Comparison of ENCODE assay signal across 9 cellular contexts in genomic region chr1:155961937-155962336, GRCh38. TPM values are rescaled to one million over a fixed set of nuclear protein-coding genes. Genes with fewer than 3 reads are reported as not detected.
DNase-seq lines count a peak whose midpoint lies in the region; FAIRE-seq and TF ChIP-seq lines count a peak whose summit lies in the region.
"Had no signal": no experiment of that assay in that cellular context is flagged by ENCODE, and none has a peak within 500 bp of the region (broad histone marks: within the 10 kb centered on the region; RNA-seq: fewer than 3 reads in every experiment).

No MANE protein-coding gene starts in this region.

- H3K9me3 ChIP-seq in endothelial cell of umbilical vein (replicated peaks; ENCODE audit: control insufficient read depth, insufficient read depth, low read length) (no peaks in the 10 kb centered on the region), neutrophil (no peaks in the 10 kb centered on the region), HAP-1 (no peaks in the 10 kb centered on the region)

- DNase-seq in GM12864 (ENCODE audit: low read depth): no peak
- peak; percentile 97 for DNase-seq in RWPE1 (ENCODE audit: low spot score)
- DNase-seq in endothelial cell of umbilical vein (ENCODE audit: low read depth, low spot score): peak; percentile 91
- DNase-seq in stimulated activated CD4-positive, alpha-beta T cell treated with anti-CD3 and anti-CD28 coated beads, Interleukin-15, amount 100 ng/mL, for 24 hours: no peak
- no peak for DNase-seq in SKM-1 treated with dmso at 0.1 percent for 144 hours (lab: John Stamatoyannopoulos, UW; ENCODE audit: unreplicated experiment)
- DNase-seq in NCI-H2081 (lab: John Stamatoyannopoulos, UW): no peak
- DNase-seq in HAP-1 (ENCODE audit: low spot score in 2 of 2): no peak

- peak; percentile 7 for TF ChIP-seq POLR2A in endothelial cell of umbilical vein (IDR thresholded peaks at IDR 0.05; ENCODE audit: low read depth, low read length)

- POLR2A ChIA-PET in RWPE1 (lab: Yijun Ruan, JAX; ENCODE audit: low non-redundant PET) (interaction anchor here (0.6 to 1.1 kb wide), 2 partner anchors 14 to 83 kb away, joined by 3 read pairs; no protein-coding TSS in a partner anchor), endothelial cell of umbilical vein (lab: Charles Lee) (interaction anchor here (0.6 to 1.3 kb wide), 3 partner anchors 15 to 23 kb away, joined by 4 to 9 read pairs (median 7); partner anchors contain the start of gene ARHGEF2)

- peak; percentile 60 for TF ChIP-seq CTCF in GM12864 (IDR thresholded peaks at IDR 0.05; ENCODE audit: low read depth, low read length, missing control alignments)
- peak; percentile 54 for TF ChIP-seq CTCF in RWPE1 (conservative IDR thresholded peaks at IDR 0.05; ENCODE audit: low read depth)
- TF ChIP-seq CTCF in endothelial cell of umbilical vein (IDR thresholded peaks at IDR 0.05; ENCODE audit: extremely low read depth in 1 of 2, insufficient read depth in 1 of 2, low read depth in 1 of 2, low read length in 2 of 2): peak; percentile 44 to 61
- peak; percentile 23 for TF ChIP-seq CTCF in neutrophil (IDR thresholded peaks at IDR 0.05)

- peaks cover 29% of the 10 kb centered on the region for H3K79me2 ChIP-seq in endothelial cell of umbilical vein (ENCODE audit: control insufficient read depth, insufficient read depth, low read length)

- no peak overlapping the region for H3K4me2 ChIP-seq in endothelial cell of umbilical vein (ENCODE audit: insufficient read depth, low read length)

- H2AFZ ChIP-seq in endothelial cell of umbilical vein (ENCODE audit: low read depth, low read length): no peak overlapping the region

- FAIRE-seq in endothelial cell of umbilical vein (lab: Jason Lieb, UNC): peak; percentile 96

- intact Hi-C loops in endothelial cell of umbilical vein (cut with micrococcal nuclease): loop anchor here (1.0 to 10.0 kb wide), 6 partner anchors 15 to 173 kb away; no protein-coding TSS in a partner anchor

- BruUV-seq in endothelial cell of umbilical vein (replicated peaks; lab: Mats Ljungman, UMichigan): no TSS peak

- H4K20me1 ChIP-seq in endothelial cell of umbilical vein (replicated peaks; ENCODE audit: control insufficient read depth, extremely low read depth, insufficient read depth, low read length): no peaks in the 10 kb centered on the region

- dilution Hi-C loops in endothelial cell of umbilical vein (cut with MboI; ENCODE audit: extremely low pct_ligation_motif_present, low sequenced_read_pairs): no loop called here

- H3K4me1 ChIP-seq in endothelial cell of umbilical vein (ENCODE audit: control insufficient read depth, extremely low read depth, insufficient read depth, low read length) (peaks cover 22% of the 10 kb centered on the region), neutrophil (ENCODE audit: control insufficient read depth in 1 of 2, insufficient read depth in 1 of 2, low read depth in 1 of 2, low read length in 1 of 2) (peaks cover 29 to 33% of the 10 kb centered on the region in 2 experiments), HAP-1 (no peaks in the 10 kb centered on the region)

- H3K27ac ChIP-seq in RWPE1 (peak overlapping the region; percentile 90), endothelial cell of umbilical vein (ENCODE audit: insufficient read depth, low read depth, low read length) (peak overlapping the region; percentile 86), neutrophil (peak overlapping the region; percentile 74)

- H3K4me3 ChIP-seq in GM12864 (ENCODE audit: low read depth, low read length) (no peak overlapping the region), endothelial cell of umbilical vein (replicated peaks in 1 of 3; ENCODE audit: insufficient read depth in 1 of 3, low read depth in 1 of 3, low read length in 3 of 3) (no peak overlapping the region), neutrophil (ENCODE audit: low read depth in 1 of 2, low read length in 1 of 2) (no peak overlapping the region), HAP-1 (no peak overlapping the region)

- CTCF ChIA-PET in RWPE1 (lab: Yijun Ruan, JAX): interaction anchor here (0.6 to 1.6 kb wide), 5 partner anchors 16 to 264 kb away, joined by 3 to 7 read pairs (median 4); partner anchors contain the start of gene ARHGEF2
- CTCF ChIA-PET in endothelial cell of umbilical vein (lab: Charles Lee): interaction anchor here (0.5 to 4.6 kb wide), 13 partner anchors 9 to 194 kb away, joined by 3 to 138 read pairs (median 5); partner anchors contain the start of genes ARHGEF2, KHDC4 and UBQLN4

- H3K36me3 ChIP-seq in endothelial cell of umbilical vein (ENCODE audit: control insufficient read depth in 2 of 2, extremely low read depth in 1 of 2, insufficient read depth in 2 of 2, low read length in 2 of 2) (peaks cover 39 to 62% of the 10 kb centered on the region in 2 experiments), neutrophil (peaks cover 99% of the 10 kb centered on the region), HAP-1 (replicated peaks) (peaks cover 72% of the 10 kb centered on the region)

- in situ Hi-C loops in HAP-1 (cut with MboI; ENCODE audit: low sequenced_read_pairs): no loop called here

- no peaks in the 10 kb centered on the region for H3K27me3 ChIP-seq in endothelial cell of umbilical vein (ENCODE audit: control insufficient read depth in 2 of 2, insufficient read depth in 2 of 2, low read length in 2 of 2)
- H3K27me3 ChIP-seq in neutrophil: no peaks in the 10 kb centered on the region
- no peaks in the 10 kb centered on the region for H3K27me3 ChIP-seq in HAP-1 (ENCODE audit: low read depth)

- H3K9me1 ChIP-seq in endothelial cell of umbilical vein (replicated peaks; ENCODE audit: control insufficient read depth, extremely low read depth, insufficient read depth, low read length): no peaks in the 10 kb centered on the region

- H3K9ac ChIP-seq in endothelial cell of umbilical vein (replicated peaks; ENCODE audit: extremely low read depth, insufficient read depth, low read length): peak overlapping the region; percentile 49

TF ChIP-seq in endothelial cell of umbilical vein, 7 proteins besides CTCF, POLR2A, EP300 and RAD21 (continues in another document):
- TF ChIP-seq MAX (IDR thresholded peaks at IDR 0.05; ENCODE audit: insufficient read depth, insufficient read length) (peak; percentile 48), GATA2 (IDR thresholded peaks at IDR 0.05; ENCODE audit: insufficient read depth, insufficient read length, low read depth, low read length) (no peak), POLR2AphosphoS5 (IDR thresholded peaks at IDR 0.05; ENCODE audit: insufficient read depth, low read depth, low read length) (peak; percentile 74), MYC (IDR thresholded peaks at IDR 0.05; ENCODE audit: low read depth, low read length) (no peak), EZH2 (IDR thresholded peaks at IDR 0.05; ENCODE audit: borderline replicate concordance, low read depth, low read length, severe bottlenecking) (no peak)

RNA-seq across cellular contexts. Expression of gene ARHGEF2, which starts 16.4 kb away (rescaled TPM):
- 110 and 118 TPM in 2 replicates for total RNA-seq in endothelial cell of umbilical vein
- polyA plus RNA-seq in endothelial cell of umbilical vein: 59.2 and 62.0 TPM in 2 replicates
- 67.4 and 113 TPM in 2 replicates for polyA plus RNA-seq in endothelial cell of umbilical vein (2011; cell fraction: cytosol; rRNA removed)
- 270 and 317 TPM in 2 replicates for polyA plus RNA-seq in endothelial cell of umbilical vein (2011; cell fraction: nucleus; rRNA removed)
- polyA plus RNA-seq in endothelial cell of umbilical vein (2012): 50.9 and 52.8 TPM in 2 replicates
- polyA minus RNA-seq in endothelial cell of umbilical vein: 81.5 and 92.0 TPM in 2 replicates
- polyA minus RNA-seq in endothelial cell of umbilical vein (2011; cell fraction: cytosol; rRNA and poly(A)+ RNA removed): 29.1 TPM
- polyA minus RNA-seq in endothelial cell of umbilical vein (2011; cell fraction: nucleus; rRNA and poly(A)+ RNA removed): 55.2 and 62.7 TPM in 2 replicates

RNA-seq across cellular contexts. Expression of gene RXFP4, which starts 20.5 kb away (rescaled TPM):
- not detected in 2 replicates for total RNA-seq in endothelial cell of umbilical vein
- polyA plus RNA-seq in endothelial cell of umbilical vein: not detected in 2 replicates
- polyA plus RNA-seq in endothelial cell of umbilical vein (2011; cell fraction: cytosol; rRNA removed): not detected in 2 replicates
- polyA plus RNA-seq in endothelial cell of umbilical vein (2011; cell fraction: nucleus; rRNA removed): not detected in 2 replicates
- not detected in 2 replicates for polyA plus RNA-seq in endothelial cell of umbilical vein (2012)
- polyA minus RNA-seq in endothelial cell of umbilical vein: not detected in 2 replicates
- not detected for polyA minus RNA-seq in endothelial cell of umbilical vein (2011; cell fraction: cytosol; rRNA and poly(A)+ RNA removed)
- 0.34 TPM in 1 of 2 replicates, not detected in the other for polyA minus RNA-seq in endothelial cell of umbilical vein (2011; cell fraction: nucleus; rRNA and poly(A)+ RNA removed)
- total RNA-seq: activated CD8-positive, alpha-beta memory T cell treated with anti-CD3 and anti-CD28 coated beads for 36 hours had no signal

RNA-seq across cellular contexts. Expression of gene KHDC4, which starts 27.7 kb away (rescaled TPM):
- 54.1 and 55.6 TPM in 2 replicates for total RNA-seq in endothelial cell of umbilical vein
- polyA plus RNA-seq in endothelial cell of umbilical vein: 47.9 and 48.6 TPM in 2 replicates
- polyA plus RNA-seq in endothelial cell of umbilical vein (2011; cell fraction: cytosol; rRNA removed): 22.4 and 25.5 TPM in 2 replicates
- 123 and 207 TPM in 2 replicates for polyA plus RNA-seq in endothelial cell of umbilical vein (2011; cell fraction: nucleus; rRNA removed)
- polyA plus RNA-seq in endothelial cell of umbilical vein (2012): 19.8 and 29.0 TPM in 2 replicates
- polyA minus RNA-seq in endothelial cell of umbilical vein: 75.4 and 81.4 TPM in 2 replicates
- polyA minus RNA-seq in endothelial cell of umbilical vein (2011; cell fraction: cytosol; rRNA and poly(A)+ RNA removed): 50.2 TPM
- polyA minus RNA-seq in endothelial cell of umbilical vein (2011; cell fraction: nucleus; rRNA and poly(A)+ RNA removed): 68.0 and 96.9 TPM in 2 replicates

RNA-seq across cellular contexts. Expression of gene RIT1, which starts 50.8 kb away (rescaled TPM):
- 46.4 and 47.8 TPM in 2 replicates for total RNA-seq in endothelial cell of umbilical vein
- 52.0 and 65.5 TPM in 2 replicates for polyA plus RNA-seq in endothelial cell of umbilical vein
- polyA plus RNA-seq in endothelial cell of umbilical vein (2011; cell fraction: cytosol; rRNA removed): 56.2 and 62.6 TPM in 2 replicates
- 41.7 and 45.6 TPM in 2 replicates for polyA plus RNA-seq in endothelial cell of umbilical vein (2011; cell fraction: nucleus; rRNA removed)
- 36.1 and 37.2 TPM in 2 replicates for polyA plus RNA-seq in endothelial cell of umbilical vein (2012)
- 79.4 and 130 TPM in 2 replicates for polyA minus RNA-seq in endothelial cell of umbilical vein
- 15.1 TPM for polyA minus RNA-seq in endothelial cell of umbilical vein (2011; cell fraction: cytosol; rRNA and poly(A)+ RNA removed)
- polyA minus RNA-seq in endothelial cell of umbilical vein (2011; cell fraction: nucleus; rRNA and poly(A)+ RNA removed): 21.7 and 35.0 TPM in 2 replicates

RNA-seq across cellular contexts. Expression of gene SSR2, which starts 58.8 kb away (rescaled TPM):
- 339 and 362 TPM in 2 replicates for total RNA-seq in endothelial cell of umbilical vein
- polyA plus RNA-seq in endothelial cell of umbilical vein: 1,337 and 1,787 TPM in 2 replicates
- polyA plus RNA-seq in endothelial cell of umbilical vein (2011; cell fraction: cytosol; rRNA removed): 1,307 and 1,533 TPM in 2 replicates
- polyA plus RNA-seq in endothelial cell of umbilical vein (2011; cell fraction: nucleus; rRNA removed): 531 and 557 TPM in 2 replicates
- polyA plus RNA-seq in endothelial cell of umbilical vein (2012): 362 and 401 TPM in 2 replicates
- polyA minus RNA-seq in endothelial cell of umbilical vein: 780 and 932 TPM in 2 replicates
- 99.6 TPM for polyA minus RNA-seq in endothelial cell of umbilical vein (2011; cell fraction: cytosol; rRNA and poly(A)+ RNA removed)
- polyA minus RNA-seq in endothelial cell of umbilical vein (2011; cell fraction: nucleus; rRNA and poly(A)+ RNA removed): 84.7 and 121 TPM in 2 replicates

Comparison
In these comparisons a context has a peak if more than half of its experiments do, and no peak if none do; other contexts are left out.
1. DNase-seq: peak in RWPE1 (single experiment) and endothelial cell of umbilical vein (single experiment); none in GM12864 (single experiment), stimulated activated CD4-positive, alpha-beta T cell treated with anti-CD3 and anti-CD28 coated beads, Interleukin-15, amount 100 ng/mL, for 24 hours (single experiment), SKM-1 treated with dmso at 0.1 percent for 144 hours (single experiment), NCI-H2081 (0 of 2) and HAP-1 (0 of 2).
2. Peak in every context shown above with its lines, with median percentiles within 50 percentile points of each other: CTCF ChIP-seq and H3K27ac ChIP-seq.